ENCODE assay signal across 21 cellular contexts in genomic region chr16:88775825-88776224, GRCh38.
"Had no signal": no experiment of that assay in that cellular context is flagged by ENCODE, and none has a peak within 500 bp of the region (broad histone marks: within the 10 kb centered on the region; RNA-seq: fewer than 3 reads in every experiment).

No MANE protein-coding gene starts in this region.

- H3K9me3 ChIP-seq: heart right ventricle, neutrophil, tibial nerve, vagina had no signal

- H3K27ac ChIP-seq: heart right ventricle, neutrophil had no signal

- H3K36me3 ChIP-seq: neutrophil, tibial nerve, vagina had no signal

- H3K27me3 ChIP-seq: neutrophil, tibial nerve, vagina had no signal

- H3K4me3 ChIP-seq: coronary artery, heart right ventricle, tibial nerve, vagina had no signal

- DNase-seq: activated B cell treated with CpG ODN at 0.5 μM for 24 hours; activated CD4-positive, alpha-beta memory T cell treated with anti-CD3 and anti-CD28 coated beads, Interleukin-2, amount 10 ng/mL, durations not matched to agents 7 days and 5 days; activated CD4-positive, alpha-beta T cell treated with anti-CD3 and anti-CD28 coated beads for 4 hours; activated CD8-positive, alpha-beta memory T cell treated with anti-CD3 and anti-CD28 coated beads, Interleukin-2, amount 10 ng/mL, durations not matched to agents 7 days and 5 days; activated naive CD4-positive, alpha-beta T cell treated with Interleukin-2 at 50 U/mL for 16 hours; activated naive CD8-positive, alpha-beta T cell treated with anti-CD3 and anti-CD28 coated beads, Interleukin-2, amount 10 ng/mL, durations not matched to agents 7 days and 5 days; activated T-cell treated with anti-CD3 and anti-CD28 coated beads, Interleukin-2, amount 50 U/mL, for 24 hours; central memory CD4-positive, alpha-beta T cell; heart right ventricle; immature natural killer cell; mesendoderm; natural killer cell; stimulated activated CD4-positive, alpha-beta T cell treated with anti-CD3 and anti-CD28 coated beads, Interleukin-12 subunit alpha, Interleukin-12 subunit beta, amount 100 ng/mL, for 4 hours; stimulated activated CD4-positive, alpha-beta T cell treated with anti-CD3 and anti-CD28 coated beads, Interleukin-1b, Interleukin-23, amount 100 ng/mL, for 48 hours; stimulated activated CD8-positive, alpha-beta memory T cell treated with anti-CD3 and anti-CD28 coated beads, Interleukin-4, amount 100 ng/mL, for 48 hours; stimulated activated naive CD4-positive, alpha-beta T cell treated with Interleukin-2 at 50 U/mL for 16 hours; T-helper 9 cell had no signal

- ATAC-seq: activated CD8-positive, alpha-beta memory T cell treated with anti-CD3 and anti-CD28 coated beads, Interleukin-2, amount 10 ng/mL, durations not matched to agents 7 days and 5 days; natural killer cell had no signal
